2 cellular contexts compared by ENCODE assay signal in the genomic region with DNA sequence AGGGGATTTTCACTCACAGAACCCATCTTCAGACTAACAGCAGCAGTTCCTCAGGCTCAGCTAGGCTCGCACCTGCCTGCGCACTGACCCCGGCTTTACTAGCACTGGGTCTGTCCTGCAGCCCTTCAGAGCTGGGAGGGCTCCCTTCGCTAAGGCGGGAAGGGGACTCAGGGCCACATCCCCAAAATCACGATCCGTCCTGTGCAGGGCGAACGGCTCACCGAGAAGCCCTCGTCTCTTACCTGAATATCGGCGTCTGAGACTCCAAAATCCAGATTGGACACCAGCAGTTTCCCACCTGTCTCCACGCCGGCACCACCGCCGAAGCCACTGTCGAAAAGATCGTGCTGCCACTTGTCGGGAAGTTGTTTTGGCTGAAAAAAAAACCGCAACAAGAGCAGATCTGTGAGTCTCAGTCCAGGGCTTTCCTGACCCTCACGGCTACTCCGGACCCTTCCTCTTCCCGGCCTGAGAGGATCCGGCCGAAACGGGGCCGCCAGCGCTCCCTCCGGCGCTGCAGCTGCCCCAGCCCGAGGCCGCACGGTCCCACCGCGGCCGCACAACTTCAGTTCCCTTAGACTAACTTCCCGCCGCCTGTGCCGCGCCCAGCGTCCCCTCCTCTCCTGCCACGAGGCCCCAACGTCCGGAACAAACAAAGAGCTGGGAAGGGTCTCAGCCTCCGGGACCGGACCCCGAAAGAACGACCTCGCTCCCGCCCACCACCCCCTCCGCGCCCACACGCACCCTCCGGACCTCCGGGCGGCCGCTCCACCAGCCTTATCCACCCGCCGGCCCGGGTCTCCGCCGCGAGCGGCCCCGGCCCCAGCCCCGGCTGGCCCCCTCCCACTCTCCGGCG.
TF ChIP-seq lines count a peak whose summit lies in the region.

No MANE protein-coding gene starts in this region.

TF ChIP-seq in SK-N-SH, 30 proteins besides CTCF, POLR2A, EP300 and RAD21 (continued from another document):
- TF ChIP-seq RCOR1 (IDR thresholded peaks at IDR 0.05; ENCODE audit: low read length) (no peak), FOXM1 (IDR thresholded peaks at IDR 0.05; ENCODE audit: low read depth) (no peak), RXRA (IDR thresholded peaks at IDR 0.05; ENCODE audit: borderline replicate concordance, low read depth) (no peak), TCF12 (IDR thresholded peaks at IDR 0.05) (no peak), CHD2 (IDR thresholded peaks at IDR 0.05; ENCODE audit: low read length, partially characterized antibody) (no peak), POLR2AphosphoS5 (IDR thresholded peaks at IDR 0.05; ENCODE audit: low read depth, low read length) (no peak), SMC3 (IDR thresholded peaks at IDR 0.05; ENCODE audit: low read depth, low read length) (no peak), MEF2A (IDR thresholded peaks at IDR 0.05; ENCODE audit: borderline replicate concordance, low read depth) (no peak)
- TF ChIP-seq, protein P1, sequence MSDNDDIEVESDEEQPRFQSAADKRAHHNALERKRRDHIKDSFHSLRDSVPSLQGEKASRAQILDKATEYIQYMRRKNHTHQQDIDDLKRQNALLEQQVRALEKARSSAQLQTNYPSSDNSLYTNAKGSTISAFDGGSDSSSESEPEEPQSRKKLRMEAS (IDR thresholded peaks at IDR 0.05; ENCODE audit: low read depth), result no peak; the same call in 1 of the 2 replicates
- TF ChIP-seq, protein P2, sequence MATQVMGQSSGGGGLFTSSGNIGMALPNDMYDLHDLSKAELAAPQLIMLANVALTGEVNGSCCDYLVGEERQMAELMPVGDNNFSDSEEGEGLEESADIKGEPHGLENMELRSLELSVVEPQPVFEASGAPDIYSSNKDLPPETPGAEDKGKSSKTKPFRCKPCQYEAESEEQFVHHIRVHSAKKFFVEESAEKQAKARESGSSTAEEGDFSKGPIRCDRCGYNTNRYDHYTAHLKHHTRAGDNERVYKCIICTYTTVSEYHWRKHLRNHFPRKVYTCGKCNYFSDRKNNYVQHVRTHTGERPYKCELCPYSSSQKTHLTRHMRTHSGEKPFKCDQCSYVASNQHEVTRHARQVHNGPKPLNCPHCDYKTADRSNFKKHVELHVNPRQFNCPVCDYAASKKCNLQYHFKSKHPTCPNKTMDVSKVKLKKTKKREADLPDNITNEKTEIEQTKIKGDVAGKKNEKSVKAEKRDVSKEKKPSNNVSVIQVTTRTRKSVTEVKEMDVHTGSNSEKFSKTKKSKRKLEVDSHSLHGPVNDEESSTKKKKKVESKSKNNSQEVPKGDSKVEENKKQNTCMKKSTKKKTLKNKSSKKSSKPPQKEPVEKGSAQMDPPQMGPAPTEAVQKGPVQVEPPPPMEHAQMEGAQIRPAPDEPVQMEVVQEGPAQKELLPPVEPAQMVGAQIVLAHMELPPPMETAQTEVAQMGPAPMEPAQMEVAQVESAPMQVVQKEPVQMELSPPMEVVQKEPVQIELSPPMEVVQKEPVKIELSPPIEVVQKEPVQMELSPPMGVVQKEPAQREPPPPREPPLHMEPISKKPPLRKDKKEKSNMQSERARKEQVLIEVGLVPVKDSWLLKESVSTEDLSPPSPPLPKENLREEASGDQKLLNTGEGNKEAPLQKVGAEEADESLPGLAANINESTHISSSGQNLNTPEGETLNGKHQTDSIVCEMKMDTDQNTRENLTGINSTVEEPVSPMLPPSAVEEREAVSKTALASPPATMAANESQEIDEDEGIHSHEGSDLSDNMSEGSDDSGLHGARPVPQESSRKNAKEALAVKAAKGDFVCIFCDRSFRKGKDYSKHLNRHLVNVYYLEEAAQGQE (IDR thresholded peaks at IDR 0.05; ENCODE audit: low read depth, low read length), result no peak
- TF ChIP-seq, protein P3, sequence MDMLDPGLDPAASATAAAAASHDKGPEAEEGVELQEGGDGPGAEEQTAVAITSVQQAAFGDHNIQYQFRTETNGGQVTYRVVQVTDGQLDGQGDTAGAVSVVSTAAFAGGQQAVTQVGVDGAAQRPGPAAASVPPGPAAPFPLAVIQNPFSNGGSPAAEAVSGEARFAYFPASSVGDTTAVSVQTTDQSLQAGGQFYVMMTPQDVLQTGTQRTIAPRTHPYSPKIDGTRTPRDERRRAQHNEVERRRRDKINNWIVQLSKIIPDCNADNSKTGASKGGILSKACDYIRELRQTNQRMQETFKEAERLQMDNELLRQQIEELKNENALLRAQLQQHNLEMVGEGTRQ (IDR thresholded peaks at IDR 0.05; ENCODE audit: borderline replicate concordance, low read depth, low read length), result no peak

TF ChIP-seq in SK-N-SH treated with all-trans-retinoic acid at 6 μM for 48 hours, 23 proteins besides CTCF, POLR2A, EP300 and RAD21 (continued from another document):
- no peak for TF ChIP-seq CSDC2 (CRISPR knock-in tag; IDR thresholded peaks at IDR 0.05)
- TF ChIP-seq TSHZ2 (CRISPR knock-in tag; IDR thresholded peaks at IDR 0.05), result no peak
- no peak for TF ChIP-seq ESRRG (CRISPR knock-in tag; IDR thresholded peaks at IDR 0.05)
